ENCODE assay signal across 13 cellular contexts in the genomic region with DNA sequence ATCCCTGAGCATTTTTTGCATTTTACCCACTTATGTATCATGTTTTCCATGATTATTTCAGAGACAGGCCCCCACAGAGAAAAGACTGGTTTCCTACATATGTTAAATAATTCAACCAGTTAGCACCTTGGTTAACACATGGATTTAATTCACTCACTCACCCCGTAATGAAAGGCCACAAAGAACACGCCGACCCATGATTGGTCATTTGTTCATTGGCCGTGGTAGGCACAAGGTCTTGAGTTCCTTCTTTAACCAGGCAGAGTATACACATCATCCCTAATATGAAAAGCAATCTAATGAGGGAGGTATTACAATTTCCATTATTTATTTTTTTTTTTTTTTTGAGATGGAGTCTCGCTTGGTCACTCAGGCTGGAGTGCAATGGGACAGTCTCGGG. TPM values are rescaled to one million over a fixed set of nuclear protein-coding genes. Genes with fewer than 3 reads are reported as not detected.
DNase-seq lines count a peak whose midpoint lies in the region; ATAC-seq lines count a peak whose summit lies in the region.
"Had no signal": no experiment of that assay in that cellular context is flagged by ENCODE, and none has a peak within 500 bp of the region (broad histone marks: within the 10 kb centered on the region; RNA-seq: fewer than 3 reads in every experiment).

No MANE protein-coding gene starts in this region.

- POLR2A ChIA-PET in activated CD4-positive, alpha-beta T cell treated with anti-CD3 and anti-CD28 coated beads, Interleukin-2, amount 10 ng/mL, durations not matched to agents 7 days and 5 days (lab: Charles Lee), result no interaction called here

- H3K27me3 Mint-ChIP-seq in activated CD4-positive, alpha-beta T cell treated with anti-CD3 and anti-CD28 coated beads, Interleukin-2, amount 10 ng/mL, durations not matched to agents 24 days and 14 days, result peaks cover 2% of the 10 kb centered on the region
- no peaks in the 10 kb centered on the region for H3K27me3 Mint-ChIP-seq in activated CD4-positive, alpha-beta T cell treated with anti-CD3 and anti-CD28 coated beads, Interleukin-2, amount 10 ng/mL, durations not matched to agents 7 days and 5 days
- H3K27me3 Mint-ChIP-seq in activated naive CD8-positive, alpha-beta T cell treated with anti-CD3 and anti-CD28 coated beads for 36 hours, result no peaks in the 10 kb centered on the region
- no peaks in the 10 kb centered on the region for H3K27me3 Mint-ChIP-seq in stimulated activated naive CD8-positive, alpha-beta T cell treated with anti-CD3 and anti-CD28 coated beads, Interleukin-15, amount 100 ng/mL, for 72 hours

- intact Hi-C loops in activated CD4-positive, alpha-beta T cell treated with anti-CD3 and anti-CD28 coated beads, Interleukin-2, amount 10 ng/mL, durations not matched to agents 24 days and 14 days (cut with micrococcal nuclease), result loop anchor here (1.0 to 5.0 kb wide), 7 partner anchors 10 to 303 kb away; a partner anchor contains a TSS

- ATAC-seq in stimulated activated naive CD8-positive, alpha-beta T cell treated with anti-CD3 and anti-CD28 coated beads, Interleukin-15, amount 100 ng/mL, for 72 hours, result peak; percentile 13
- ATAC-seq: A549 had no signal

- DNase-seq in activated CD4-positive, alpha-beta T cell treated with anti-CD3 and anti-CD28 coated beads, Interleukin-2, amount 10 ng/mL, durations not matched to agents 24 days and 14 days, result no peak
- DNase-seq in activated CD4-positive, alpha-beta T cell treated with anti-CD3 and anti-CD28 coated beads, Interleukin-2, amount 10 ng/mL, durations not matched to agents 7 days and 5 days, result no peak
- peak; percentile 56 for DNase-seq in stimulated activated CD4-positive, alpha-beta T cell treated with anti-CD3 and anti-CD28 coated beads, Interleukin-15, amount 100 ng/mL, for 24 hours
- DNase-seq in stimulated activated CD4-positive, alpha-beta T cell treated with anti-CD3 and anti-CD28 coated beads, Interleukin-2, amount 100 ng/mL, for 48 hours, result no peak
- peak; percentile 50 for DNase-seq in activated naive CD8-positive, alpha-beta T cell treated with anti-CD3 and anti-CD28 coated beads for 36 hours
- DNase-seq in stimulated activated naive CD8-positive, alpha-beta T cell treated with anti-CD3 and anti-CD28 coated beads, Interleukin-15, amount 100 ng/mL, for 72 hours, result peak in 1 of 2 donors; percentile 56
- no peak for DNase-seq in DMS153 (lab: John Stamatoyannopoulos, UW)
- DNase-seq: KBM-7, NCI-H1048, NCI-H1694 treated with DMSO at 0.1 percent for 48 hours, NCI-H345, NCI-H526 treated with DMSO at 0.1 percent for 48 hours had no signal

- H3K9me3 Mint-ChIP-seq in activated CD4-positive, alpha-beta T cell treated with anti-CD3 and anti-CD28 coated beads, Interleukin-2, amount 10 ng/mL, durations not matched to agents 24 days and 14 days, result no peaks in the 10 kb centered on the region
- no peaks in the 10 kb centered on the region for H3K9me3 Mint-ChIP-seq in activated CD4-positive, alpha-beta T cell treated with anti-CD3 and anti-CD28 coated beads, Interleukin-2, amount 10 ng/mL, durations not matched to agents 7 days and 5 days
- H3K9me3 Mint-ChIP-seq in activated naive CD8-positive, alpha-beta T cell treated with anti-CD3 and anti-CD28 coated beads for 36 hours, result no peaks in the 10 kb centered on the region
- H3K9me3 Mint-ChIP-seq in stimulated activated naive CD8-positive, alpha-beta T cell treated with anti-CD3 and anti-CD28 coated beads, Interleukin-15, amount 100 ng/mL, for 72 hours, result no peaks in the 10 kb centered on the region

- H3K4me1 Mint-ChIP-seq in activated CD4-positive, alpha-beta T cell treated with anti-CD3 and anti-CD28 coated beads, Interleukin-2, amount 10 ng/mL, durations not matched to agents 24 days and 14 days, result peaks cover 65% of the 10 kb centered on the region
- peaks cover 36% of the 10 kb centered on the region for H3K4me1 Mint-ChIP-seq in activated CD4-positive, alpha-beta T cell treated with anti-CD3 and anti-CD28 coated beads, Interleukin-2, amount 10 ng/mL, durations not matched to agents 7 days and 5 days
- peaks cover 58% of the 10 kb centered on the region for H3K4me1 Mint-ChIP-seq in activated naive CD8-positive, alpha-beta T cell treated with anti-CD3 and anti-CD28 coated beads for 36 hours
- H3K4me1 Mint-ChIP-seq in stimulated activated naive CD8-positive, alpha-beta T cell treated with anti-CD3 and anti-CD28 coated beads, Interleukin-15, amount 100 ng/mL, for 72 hours, result peaks cover 89% of the 10 kb centered on the region

- H3K36me3 Mint-ChIP-seq in activated CD4-positive, alpha-beta T cell treated with anti-CD3 and anti-CD28 coated beads, Interleukin-2, amount 10 ng/mL, durations not matched to agents 24 days and 14 days (ENCODE audit: low read depth), result peaks cover 23% of the 10 kb centered on the region
- H3K36me3 Mint-ChIP-seq in activated CD4-positive, alpha-beta T cell treated with anti-CD3 and anti-CD28 coated beads, Interleukin-2, amount 10 ng/mL, durations not matched to agents 7 days and 5 days (ENCODE audit: low read depth), result peaks cover 8% of the 10 kb centered on the region
- peaks cover 15% of the 10 kb centered on the region for H3K36me3 Mint-ChIP-seq in activated naive CD8-positive, alpha-beta T cell treated with anti-CD3 and anti-CD28 coated beads for 36 hours

- CTCF ChIA-PET in activated CD4-positive, alpha-beta T cell treated with anti-CD3 and anti-CD28 coated beads, Interleukin-2, amount 10 ng/mL, durations not matched to agents 7 days and 5 days (lab: Charles Lee), result interaction anchor here (0.8 to 1.1 kb wide), 2 partner anchors 15 to 38 kb away, joined by 3 to 5 read pairs; no protein-coding TSS in a partner anchor

- peak overlapping the region; percentile 88 for H3K27ac Mint-ChIP-seq in activated CD4-positive, alpha-beta T cell treated with anti-CD3 and anti-CD28 coated beads, Interleukin-2, amount 10 ng/mL, durations not matched to agents 24 days and 14 days
- H3K27ac Mint-ChIP-seq in activated CD4-positive, alpha-beta T cell treated with anti-CD3 and anti-CD28 coated beads, Interleukin-2, amount 10 ng/mL, durations not matched to agents 7 days and 5 days, result no peak overlapping the region
- peak overlapping the region; percentile 87 for H3K27ac Mint-ChIP-seq in activated naive CD8-positive, alpha-beta T cell treated with anti-CD3 and anti-CD28 coated beads for 36 hours
- peak overlapping the region in 1 of 2 donors; percentile 8 for H3K27ac Mint-ChIP-seq in stimulated activated naive CD8-positive, alpha-beta T cell treated with anti-CD3 and anti-CD28 coated beads, Interleukin-15, amount 100 ng/mL, for 72 hours

- peak overlapping the region; percentile 34 for H3K4me3 Mint-ChIP-seq in activated CD4-positive, alpha-beta T cell treated with anti-CD3 and anti-CD28 coated beads, Interleukin-2, amount 10 ng/mL, durations not matched to agents 24 days and 14 days
- H3K4me3 Mint-ChIP-seq in activated CD4-positive, alpha-beta T cell treated with anti-CD3 and anti-CD28 coated beads, Interleukin-2, amount 10 ng/mL, durations not matched to agents 7 days and 5 days, result no peak overlapping the region
- peak overlapping the region; percentile 23 for H3K4me3 Mint-ChIP-seq in activated naive CD8-positive, alpha-beta T cell treated with anti-CD3 and anti-CD28 coated beads for 36 hours
- H3K4me3 Mint-ChIP-seq in stimulated activated naive CD8-positive, alpha-beta T cell treated with anti-CD3 and anti-CD28 coated beads, Interleukin-15, amount 100 ng/mL, for 72 hours, result peak overlapping the region; percentile 6 to 58

RNA-seq across cellular contexts. Expression of a gene that starts 50.6 kb away (rescaled TPM):
- 264 and 277 TPM in 2 replicates for total RNA-seq in activated CD4-positive, alpha-beta T cell treated with anti-CD3 and anti-CD28 coated beads, Interleukin-2, amount 10 ng/mL, durations not matched to agents 24 days and 14 days
- total RNA-seq in activated CD4-positive, alpha-beta T cell treated with anti-CD3 and anti-CD28 coated beads, Interleukin-2, amount 10 ng/mL, durations not matched to agents 7 days and 5 days, result 100 to 1,000 TPM; 192 to 199 TPM
- 100 to 1,000 TPM; 131 to 133 TPM for total RNA-seq in activated naive CD8-positive, alpha-beta T cell treated with anti-CD3 and anti-CD28 coated beads for 36 hours

Comparison
In these comparisons a context has a peak if more than half of its experiments do, and no peak if none do; other contexts are left out.
1. DNase-seq: peak in stimulated activated CD4-positive, alpha-beta T cell treated with anti-CD3 and anti-CD28 coated beads, Interleukin-15, amount 100 ng/mL, for 24 hours (single experiment) and activated naive CD8-positive, alpha-beta T cell treated with anti-CD3 and anti-CD28 coated beads for 36 hours (single experiment); none in activated CD4-positive, alpha-beta T cell treated with anti-CD3 and anti-CD28 coated beads, Interleukin-2, amount 10 ng/mL, durations not matched to agents 24 days and 14 days (single experiment), activated CD4-positive, alpha-beta T cell treated with anti-CD3 and anti-CD28 coated beads, Interleukin-2, amount 10 ng/mL, durations not matched to agents 7 days and 5 days (single experiment), stimulated activated CD4-positive, alpha-beta T cell treated with anti-CD3 and anti-CD28 coated beads, Interleukin-2, amount 100 ng/mL, for 48 hours (0 of 2) and DMS153 (single experiment).